In genomic region chr7:1049801-1050200, GRCh38 we compare ENCODE assay signal across 1 cellular context.
TF ChIP-seq lines count a peak whose summit lies in the region.

No MANE protein-coding gene starts in this region.

TF ChIP-seq in GM23338, 12 proteins besides CTCF, POLR2A, EP300 and RAD21 (continued from another document):
- TF ChIP-seq ZNF462 (CRISPR knock-in tag; IDR thresholded peaks at IDR 0.05): no peak
